8 cellular contexts compared by ENCODE assay signal in genomic region chr3:136343873-136344281, GRCh38.
A peak's percentile ranks its signal among the peaks of the same experiment; 100 is the strongest.
DNase-seq lines count a peak whose midpoint lies in the region; ATAC-seq and TF ChIP-seq lines count a peak whose summit lies in the region.

No MANE protein-coding gene starts in this region.

- H3K9me3 ChIP-seq in BE2C: no peaks in the 10 kb centered on the region

- H3K9me3 Mint-ChIP-seq in memory B cell: no peaks in the 10 kb centered on the region

- no peaks in the 10 kb centered on the region; the same call in 1 of the 2 replicates for H3K4me1 ChIP-seq in BE2C

- H3K4me3 Mint-ChIP-seq in memory B cell: no peak overlapping the region

- peak; percentile 91 for DNase-seq in BE2C
- DNase-seq in M059J (ENCODE audit: low read depth): peak; percentile 98
- peak; percentile 90 to 96 for DNase-seq in cardiac fibroblast (ENCODE audit: low read depth in 2 of 2)
- DNase-seq in memory B cell (ENCODE audit: low spot score in 2 of 2): no peak
- DNase-seq in NCI-H1436 treated with DMSO at 0.1 percent for 48 hours (lab: John Stamatoyannopoulos, UW): no peak

- peaks cover 3% of the 10 kb centered on the region for H3K36me3 ChIP-seq in BE2C

- TF ChIP-seq CTCF in BE2C (IDR thresholded peaks at IDR 0.05; ENCODE audit: low read depth, low read length) (no peak), cardiac fibroblast (IDR thresholded peaks at IDR 0.05; ENCODE audit: low read depth, low read length) (no peak)

- no peaks in the 10 kb centered on the region for H3K4me1 Mint-ChIP-seq in memory B cell

- no peaks in the 10 kb centered on the region for H3K27me3 Mint-ChIP-seq in memory B cell

- H3K4me3 ChIP-seq in BE2C (ENCODE audit: low read depth, low read length) (no peak overlapping the region), cardiac fibroblast (replicated peaks in 1 of 2; ENCODE audit: low read depth in 2 of 2, low read length in 2 of 2) (no peak overlapping the region)

- peaks cover 25% of the 10 kb centered on the region for H3K36me3 Mint-ChIP-seq in memory B cell

- peak overlapping the region; percentile 76 for H3K27ac Mint-ChIP-seq in memory B cell

- ATAC-seq in memory B cell (ENCODE audit: low read depth) (no peak), GM19023 (IDR thresholded peaks at IDR 0.05; ENCODE audit: unreplicated experiment) (no peak), HG03439 (IDR thresholded peaks at IDR 0.05; ENCODE audit: unreplicated experiment) (no peak), GM18868 (IDR thresholded peaks at IDR 0.05; ENCODE audit: unreplicated experiment) (no peak)

- H3K27me3 ChIP-seq in BE2C: no peaks in the 10 kb centered on the region

Comparison
In these comparisons a context has a peak if more than half of its experiments do, and no peak if none do; other contexts are left out.
1. DNase-seq: peak in BE2C (single experiment), M059J (single experiment) and cardiac fibroblast (2 of 2); none in memory B cell (0 of 2) and NCI-H1436 treated with DMSO at 0.1 percent for 48 hours (single experiment).